ENCODE assay signal across 9 cellular contexts in the genomic region with DNA sequence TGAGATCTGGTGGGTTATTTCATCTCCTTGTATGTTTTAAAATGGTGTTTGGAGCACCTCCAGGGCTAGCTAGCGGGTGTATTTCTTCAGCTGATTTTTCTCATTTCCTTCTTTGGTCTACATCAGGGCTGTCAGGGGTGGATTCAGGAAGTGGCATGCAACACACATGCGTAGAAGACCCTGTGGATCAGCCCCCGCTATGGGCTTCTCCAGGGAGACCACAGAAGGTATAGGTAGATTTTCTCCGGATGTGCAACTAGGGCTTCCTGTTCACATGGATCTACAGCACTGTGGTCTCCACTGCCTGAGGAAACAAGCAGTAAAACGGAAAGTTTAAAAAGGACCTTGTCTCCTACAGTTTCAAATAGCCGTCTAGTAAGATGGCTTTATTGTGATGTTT. TPM values are rescaled to one million over a fixed set of nuclear protein-coding genes. Genes with fewer than 3 reads are reported as not detected.
DNase-seq lines count a peak whose midpoint lies in the region; ATAC-seq and TF ChIP-seq lines count a peak whose summit lies in the region.
"Had no signal": no experiment of that assay in that cellular context is flagged by ENCODE, and none has a peak within 500 bp of the region (broad histone marks: within the 10 kb centered on the region; RNA-seq: fewer than 3 reads in every experiment).

No MANE protein-coding gene starts in this region.

- H3K4me3 Mint-ChIP-seq in activated naive CD8-positive, alpha-beta T cell treated with anti-CD3 and anti-CD28 coated beads, Interleukin-2, amount 10 ng/mL, durations not matched to agents 7 days and 5 days: peak overlapping the region; percentile 72
- H3K4me3 Mint-ChIP-seq in stimulated activated effector memory CD8-positive, alpha-beta T cell treated with anti-CD3 and anti-CD28 coated beads, Interleukin-12 subunit alpha, Interleukin-12 subunit beta, amount 100 ng/mL, for 72 hours: peak overlapping the region; percentile 74

- peaks cover 22% of the 10 kb centered on the region for H3F3A ChIP-seq in SU-DHL-6 (ENCODE audit: insufficient read depth)

- H3K27me3 ChIP-seq in SU-DHL-6 (ENCODE audit: low read length): no peaks in the 10 kb centered on the region

- H3K4me1 Mint-ChIP-seq in activated naive CD8-positive, alpha-beta T cell treated with anti-CD3 and anti-CD28 coated beads, Interleukin-2, amount 10 ng/mL, durations not matched to agents 7 days and 5 days: peaks cover 33% of the 10 kb centered on the region
- H3K4me1 Mint-ChIP-seq in stimulated activated effector memory CD8-positive, alpha-beta T cell treated with anti-CD3 and anti-CD28 coated beads, Interleukin-12 subunit alpha, Interleukin-12 subunit beta, amount 100 ng/mL, for 72 hours: peaks cover 28% of the 10 kb centered on the region

- H3K27me3 Mint-ChIP-seq in activated naive CD8-positive, alpha-beta T cell treated with anti-CD3 and anti-CD28 coated beads, Interleukin-2, amount 10 ng/mL, durations not matched to agents 7 days and 5 days: no peaks in the 10 kb centered on the region

- H3K9me3 Mint-ChIP-seq in activated naive CD8-positive, alpha-beta T cell treated with anti-CD3 and anti-CD28 coated beads, Interleukin-2, amount 10 ng/mL, durations not matched to agents 7 days and 5 days: no peaks in the 10 kb centered on the region
- no peaks in the 10 kb centered on the region for H3K9me3 Mint-ChIP-seq in stimulated activated effector memory CD8-positive, alpha-beta T cell treated with anti-CD3 and anti-CD28 coated beads, Interleukin-12 subunit alpha, Interleukin-12 subunit beta, amount 100 ng/mL, for 72 hours

- no peaks in the 10 kb centered on the region for H3K9me3 ChIP-seq in SU-DHL-6 (ENCODE audit: insufficient read depth, low read length)

- peak overlapping the region; percentile 91 for H2AFZ ChIP-seq in SU-DHL-6 (ENCODE audit: low read depth, low read length, severe bottlenecking)

- TF ChIP-seq CTCF in SU-DHL-6 (IDR thresholded peaks at IDR 0.05; ENCODE audit: insufficient read depth, low read length, poor library complexity, severe bottlenecking): no peak

- peak overlapping the region; percentile 46 for H3K9ac ChIP-seq in SU-DHL-6 (ENCODE audit: low read length)

- peak; percentile 61 for DNase-seq in activated naive CD8-positive, alpha-beta T cell treated with anti-CD3 and anti-CD28 coated beads, Interleukin-2, amount 10 ng/mL, durations not matched to agents 7 days and 5 days
- DNase-seq in stimulated activated effector memory CD8-positive, alpha-beta T cell treated with anti-CD3 and anti-CD28 coated beads, Interleukin-12 subunit alpha, Interleukin-12 subunit beta, amount 100 ng/mL, for 72 hours (ENCODE audit: low spot score in 2 of 2): peak in 1 of 2 donors; percentile 67
- no peak for DNase-seq in OCI-M2 (lab: John Stamatoyannopoulos, UW; ENCODE audit: unreplicated experiment)
- DNase-seq in NCI-H2107 (lab: John Stamatoyannopoulos, UW): no peak
- no peak for DNase-seq in NCI-H2196 (lab: John Stamatoyannopoulos, UW; ENCODE audit: unreplicated experiment)

- no peaks in the 10 kb centered on the region for H3K79me2 ChIP-seq in SU-DHL-6 (ENCODE audit: insufficient read depth, low read length)

- POLR2A ChIA-PET in activated naive CD8-positive, alpha-beta T cell treated with anti-CD3 and anti-CD28 coated beads, Interleukin-2, amount 10 ng/mL, durations not matched to agents 7 days and 5 days (lab: Charles Lee): interaction anchor here (0.6 to 3.9 kb wide), 9 partner anchors 11 to 1014 kb away, joined by 3 to 67 read pairs (median 4); a partner anchor contains a TSS

- no peaks in the 10 kb centered on the region for H3K36me3 ChIP-seq in SU-DHL-6 (ENCODE audit: low read length)

- peaks cover 19% of the 10 kb centered on the region for H3K36me3 Mint-ChIP-seq in activated naive CD8-positive, alpha-beta T cell treated with anti-CD3 and anti-CD28 coated beads, Interleukin-2, amount 10 ng/mL, durations not matched to agents 7 days and 5 days
- peaks cover 84% of the 10 kb centered on the region for H3K36me3 Mint-ChIP-seq in stimulated activated effector memory CD8-positive, alpha-beta T cell treated with anti-CD3 and anti-CD28 coated beads, Interleukin-12 subunit alpha, Interleukin-12 subunit beta, amount 100 ng/mL, for 72 hours

- ATAC-seq in GM21529 (IDR thresholded peaks at IDR 0.05; ENCODE audit: unreplicated experiment) (peak; percentile 38), HG02798 (IDR thresholded peaks at IDR 0.05; ENCODE audit: poor library complexity, unreplicated experiment) (no peak)
- peak; percentile 78 for ATAC-seq in activated naive CD8-positive, alpha-beta T cell treated with anti-CD3 and anti-CD28 coated beads, Interleukin-2, amount 10 ng/mL, durations not matched to agents 7 days and 5 days (ENCODE audit: low read depth)
- peak; percentile 53 for ATAC-seq in stimulated activated effector memory CD8-positive, alpha-beta T cell treated with anti-CD3 and anti-CD28 coated beads, Interleukin-12 subunit alpha, Interleukin-12 subunit beta, amount 100 ng/mL, for 72 hours

- H3K27ac Mint-ChIP-seq in activated naive CD8-positive, alpha-beta T cell treated with anti-CD3 and anti-CD28 coated beads, Interleukin-2, amount 10 ng/mL, durations not matched to agents 7 days and 5 days: peak overlapping the region; percentile 91
- peak overlapping the region; percentile 94 for H3K27ac Mint-ChIP-seq in stimulated activated effector memory CD8-positive, alpha-beta T cell treated with anti-CD3 and anti-CD28 coated beads, Interleukin-12 subunit alpha, Interleukin-12 subunit beta, amount 100 ng/mL, for 72 hours

- no peaks in the 10 kb centered on the region for H4K20me1 ChIP-seq in SU-DHL-6 (ENCODE audit: low read depth, low read length)

- peak overlapping the region; percentile 21 for H3K4me3 ChIP-seq in SU-DHL-6 (ENCODE audit: insufficient read depth, low read length, poor library complexity, severe bottlenecking)

- peak overlapping the region; percentile 87 for H3K27ac ChIP-seq in SU-DHL-6 (ENCODE audit: low read depth, low read length)

- H3K4me2 ChIP-seq in SU-DHL-6 (ENCODE audit: low read depth, low read length, poor library complexity, severe bottlenecking): peak overlapping the region; percentile 66

- no peaks in the 10 kb centered on the region for H3K9me2 ChIP-seq in SU-DHL-6 (replicated peaks; ENCODE audit: insufficient read depth, low read length)

RNA-seq across cellular contexts. Expression of a gene that starts 10.4 kb away (rescaled TPM):
- 10 to 100 TPM; 84.8 to 91.8 TPM for total RNA-seq in activated naive CD8-positive, alpha-beta T cell treated with anti-CD3 and anti-CD28 coated beads, Interleukin-2, amount 10 ng/mL, durations not matched to agents 7 days and 5 days

RNA-seq across cellular contexts. Expression of a gene that starts 57.9 kb away (rescaled TPM):
- total RNA-seq in activated naive CD8-positive, alpha-beta T cell treated with anti-CD3 and anti-CD28 coated beads, Interleukin-2, amount 10 ng/mL, durations not matched to agents 7 days and 5 days: 1 to 10 TPM; 2.1 to 4.0 TPM
- total RNA-seq: RPMI7951 had no signal
